Comparison of ENCODE assay signal across 3 cellular contexts in the genomic region with DNA sequence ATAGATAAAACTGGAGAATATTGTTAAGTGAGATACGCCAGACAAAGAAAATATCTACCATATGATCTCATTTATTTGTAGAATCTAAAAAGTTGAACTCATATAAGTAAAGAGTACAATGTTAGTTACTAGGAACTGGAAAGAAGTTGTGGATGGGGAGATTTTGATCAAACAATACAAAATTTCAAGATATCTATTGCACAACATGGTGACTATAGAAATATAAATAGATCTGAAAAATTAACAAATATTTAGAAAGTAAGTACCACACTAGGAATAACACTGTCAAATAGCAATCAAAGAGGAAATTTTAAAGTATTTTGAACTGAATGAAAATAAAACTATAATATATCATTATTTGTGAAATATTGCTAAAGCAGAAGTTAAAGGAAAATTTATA.
"Had no signal": no experiment of that assay in that cellular context is flagged by ENCODE, and none has a peak within 500 bp of the region (broad histone marks: within the 10 kb centered on the region; RNA-seq: fewer than 3 reads in every experiment).

No MANE protein-coding gene starts in this region.

- DNase-seq: GDM1, GF-D8 had no signal

- ATAC-seq: GM12878 had no signal

- H3K4me3 ChIP-seq: GM12878 had no signal
